ENCODE assay signal across 8 cellular contexts in genomic region chr7:24896031-24896433, GRCh38.
DNase-seq lines count a peak whose midpoint lies in the region; ATAC-seq and TF ChIP-seq lines count a peak whose summit lies in the region.

No MANE protein-coding gene starts in this region.

- peak overlapping the region; percentile 24; the same call in 1 of the 2 replicates for H3K14ac ChIP-seq in IMR-90 (replicated peaks; ENCODE audit: low read depth, low read length)

- no peak overlapping the region for H3K4me3 ChIP-seq in IMR-90 (ENCODE audit: insufficient read depth, low read depth, low read length)
- H3K4me3 ChIP-seq in PC-3 (ENCODE audit: low read length), result no peak overlapping the region

- peaks cover 0 to under 1% of the 10 kb centered on the region in 2 donors for H3K36me3 Mint-ChIP-seq in naive B cell

- intact Hi-C loops in IMR-90 (cut with micrococcal nuclease), result loop anchor here (10.0 kb wide), 1 partner anchor 179 kb away; no protein-coding TSS in a partner anchor
- intact Hi-C loops in PC-3 (cut with micrococcal nuclease), result loop anchor here (5.0 to 10.0 kb wide), 2 partner anchors 176 to 199 kb away; no protein-coding TSS in a partner anchor

- CTCF ChIA-PET in IMR-90 (lab: Yijun Ruan, JAX), result interaction anchor here (0.6 to 0.9 kb wide), 2 partner anchors 121 to 174 kb away, joined by 3 read pairs; no protein-coding TSS in a partner anchor
- CTCF ChIA-PET in PC-3 (lab: Charles Lee), result no interaction called here

- no peak overlapping the region for H2BK15ac ChIP-seq in IMR-90 (ENCODE audit: low read depth, low read length)

- no peaks in the 10 kb centered on the region for H3F3A ChIP-seq in PC-3 (ENCODE audit: low read length, unreplicated experiment)

- H3K27ac Mint-ChIP-seq in naive B cell, result peak overlapping the region in 4 of 6 donors; percentile 3 to 73 (median 43)

- no peaks in the 10 kb centered on the region for H3K9me3 Mint-ChIP-seq in naive B cell

- H3K23ac ChIP-seq in IMR-90 (ENCODE audit: low read depth, low read length), result peak overlapping the region; percentile 63; the same call in 1 of the 2 replicates

- no peak overlapping the region for H2BK120ac ChIP-seq in IMR-90 (ENCODE audit: low read depth, low read length)

- peaks cover 20% of the 10 kb centered on the region for H3K9me1 ChIP-seq in IMR-90 (ENCODE audit: insufficient read depth, low read length)

- no peak overlapping the region for H3K18ac ChIP-seq in IMR-90 (ENCODE audit: low read depth, low read length)

- peaks cover 2% of the 10 kb centered on the region; the same call in 1 of the 2 replicates for H3K36me3 ChIP-seq in IMR-90 (ENCODE audit: control insufficient read depth, insufficient read depth, low read length)
- H3K36me3 ChIP-seq in PC-3 (ENCODE audit: low read depth, low read length), result no peaks in the 10 kb centered on the region; the same call in 1 of the 2 replicates

- H4K5ac ChIP-seq in IMR-90 (ENCODE audit: low read depth, low read length), result no peak overlapping the region

- TF ChIP-seq CTCF in IMR-90 (conservative IDR thresholded peaks at IDR 0.05; ENCODE audit: low read depth, low read length) (no peak), PC-3 (conservative IDR thresholded peaks at IDR 0.05; ENCODE audit: low read depth, low read length) (no peak)

- H3K9me2 ChIP-seq in PC-3 (replicated peaks; ENCODE audit: low read length), result no peaks in the 10 kb centered on the region

- peak overlapping the region; percentile 30; the same call in 1 of the 2 replicates for H3K4ac ChIP-seq in IMR-90 (ENCODE audit: low read depth, low read length)

- no peak overlapping the region; the same call in 1 of the 2 replicates for H2AK5ac ChIP-seq in IMR-90 (ENCODE audit: low read depth, low read length)

- H3K79me2 ChIP-seq in PC-3 (ENCODE audit: low read length), result peaks cover 57% of the 10 kb centered on the region

- H2BK5ac ChIP-seq in IMR-90 (ENCODE audit: low read depth, low read length, poor library complexity, severe bottlenecking), result no peak overlapping the region

- no peak overlapping the region; the same call in 1 of the 2 replicates for H2BK20ac ChIP-seq in IMR-90 (ENCODE audit: low read depth, low read length)

- BruUV-seq in IMR-90 (replicated peaks; lab: Mats Ljungman, UMichigan) (no TSS peak), PC-3 (replicated peaks; lab: Mats Ljungman, UMichigan) (no TSS peak)

- H4K20me1 ChIP-seq in IMR-90 (ENCODE audit: insufficient read depth, low read length), result peaks cover 21% of the 10 kb centered on the region
- H4K20me1 ChIP-seq in PC-3 (ENCODE audit: low read length), result no peaks in the 10 kb centered on the region

- H3K4me2 ChIP-seq in IMR-90 (ENCODE audit: low read depth, low read length) (no peak overlapping the region), PC-3 (ENCODE audit: low read length) (no peak overlapping the region)

- dilution Hi-C loops in IMR-90 (cut with HindIII; ENCODE audit: low sequenced_read_pairs, unreplicated experiment), result no loop called here

- TF ChIP-seq RAD21 in IMR-90 (IDR thresholded peaks at IDR 0.05; ENCODE audit: low read length), result no peak

- H3K4me1 Mint-ChIP-seq in naive B cell, result peaks cover 29 to 56% (median 46%) of the 10 kb centered on the region in 3 donors

- H3K4me1 ChIP-seq in IMR-90 (ENCODE audit: control insufficient read depth, insufficient read depth, low read length) (peaks cover 5% of the 10 kb centered on the region; the same call in 1 of the 2 replicates), PC-3 (ENCODE audit: insufficient read depth, low read length) (peaks cover 18% of the 10 kb centered on the region)

- H4K8ac ChIP-seq in IMR-90 (ENCODE audit: low read depth in 2 of 2, low read length in 2 of 2), result peak overlapping the region in 1 of 2 experiments; percentile 38; a peak in 1 of 4 replicates

- H3K4me3 Mint-ChIP-seq in naive B cell, result peak overlapping the region in 1 of 8 donors; percentile 7

- H2AFZ ChIP-seq in IMR-90 (replicated peaks; ENCODE audit: low read length, poor library complexity) (no peak overlapping the region), PC-3 (ENCODE audit: low read length) (no peak overlapping the region)

- no peaks in the 10 kb centered on the region for H3K27me3 ChIP-seq in IMR-90 (ENCODE audit: control insufficient read depth, insufficient read depth, low read length)
- no peaks in the 10 kb centered on the region for H3K27me3 ChIP-seq in PC-3 (ENCODE audit: low read length)

- DNase-seq in IMR-90 (no peak), naive B cell (peak; percentile 45), DMS79 treated with DMSO at 0.1 percent for 48 hours (lab: John Stamatoyannopoulos, UW) (no peak), NCI-H1092 treated with DMSO at 0.1 percent for 48 hours (lab: John Stamatoyannopoulos, UW) (no peak), PC-3 (no peak)
- no peak for DNase-seq in stimulated activated CD4-positive, alpha-beta T cell treated with anti-CD3 and anti-CD28 coated beads, Interleukin-15, amount 100 ng/mL, for 24 hours

- POLR2A ChIA-PET in IMR-90 (lab: Charles Lee; ENCODE audit: unreplicated experiment), result no interaction called here
- POLR2A ChIA-PET in PC-3 (lab: Charles Lee; ENCODE audit: unreplicated experiment), result no interaction called here

- no CpG with 5 or more reads among the region's 4 CpGs for WGBS in IMR-90 (ENCODE audit: extremely low coverage in 2 of 2, insufficient read length in 1 of 2), 2 experiments

- H3K27ac ChIP-seq in IMR-90 (ENCODE audit: insufficient read depth, low read length) (no peak overlapping the region), PC-3 (ENCODE audit: low read length) (no peak overlapping the region)

- 0 out of 2 replicates have a peak overlapping the region, but pooled peaks have one; percentile 5 for H4K91ac ChIP-seq in IMR-90 (ENCODE audit: insufficient read depth, low read depth, low read length)

- H3K9ac ChIP-seq in IMR-90 (ENCODE audit: low read depth, low read length) (no peak overlapping the region), PC-3 (ENCODE audit: low read length) (no peak overlapping the region)

- ATAC-seq in GM18519 (IDR thresholded peaks at IDR 0.05; ENCODE audit: low FRiP score, unreplicated experiment) (peak; percentile 54), GM21737 (IDR thresholded peaks at IDR 0.05; ENCODE audit: unreplicated experiment) (peak; percentile 44), IMR-90 (ENCODE audit: low read depth) (no peak), naive B cell (ENCODE audit: low read depth in 2 of 2) (peak; percentile 89 to 94), PC-3 (no peak)

- H2AK9ac ChIP-seq in IMR-90 (replicated peaks; ENCODE audit: low read depth, low read length, poor library complexity), result no peak overlapping the region

- no peaks in the 10 kb centered on the region for H3K9me3 ChIP-seq in IMR-90 (ENCODE audit: control insufficient read depth, insufficient read depth, low read length)
- H3K9me3 ChIP-seq in PC-3 (ENCODE audit: low read length), result no peaks in the 10 kb centered on the region

- no peaks in the 10 kb centered on the region for H3K27me3 Mint-ChIP-seq in naive B cell

- H3K79me1 ChIP-seq in IMR-90 (ENCODE audit: low read depth in 1 of 2, low read length in 2 of 2), result peaks cover 41 to 64% of the 10 kb centered on the region in 2 experiments

- in situ Hi-C loops in IMR-90 (cut with MboI; ENCODE audit: low sequenced_read_pairs), result no loop called here

- no peak overlapping the region for H3K56ac ChIP-seq in IMR-90 (ENCODE audit: extremely low read depth, insufficient read depth, low read length)

- no peak for TF ChIP-seq POLR2A in IMR-90 (IDR thresholded peaks at IDR 0.05; ENCODE audit: low read depth, low read length)

TF ChIP-seq in IMR-90, 13 proteins besides CTCF, POLR2A, EP300 and RAD21:
- TF ChIP-seq FOS (IDR thresholded peaks at IDR 0.05; ENCODE audit: low read depth, low read length), result no peak

Comparison
In these comparisons a context has a peak if more than half of its experiments do, and no peak if none do; other contexts are left out.
1. ATAC-seq: peak in GM18519 (single experiment), GM21737 (single experiment) and naive B cell (2 of 2); none in IMR-90 (single experiment) and PC-3 (single experiment).